Comparison of ENCODE assay signal across 24 cellular contexts in genomic region chr5:107597803-107598202, GRCh38.
"Had no signal": no experiment of that assay in that cellular context is flagged by ENCODE, and none has a peak within 500 bp of the region (broad histone marks: within the 10 kb centered on the region; RNA-seq: fewer than 3 reads in every experiment).

No MANE protein-coding gene starts in this region.

- H3K4me1 ChIP-seq: pancreas, psoas muscle, right lobe of liver, sigmoid colon, upper lobe of right lung, uterus had no signal

- ATAC-seq: naive thymus-derived CD4-positive, alpha-beta T cell; natural killer cell; pancreas; psoas muscle; right cardiac atrium; right lobe of liver; stimulated activated effector memory CD8-positive, alpha-beta T cell treated with anti-CD3 and anti-CD28 coated beads, Interleukin-12 subunit alpha, Interleukin-12 subunit beta, amount 100 ng/mL, for 72 hours; stimulated activated naive B cell treated with anti-CD40 and anti-IgM and Interleukin-4, amounts not matched to agents 10 μg/mL and 1 μg/mL and 100 μg/mL, for 72 hours; upper lobe of right lung had no signal

- H3K4me3 ChIP-seq: pancreas, psoas muscle, right lobe of liver, sigmoid colon, stomach, tibial artery, transverse colon, upper lobe of right lung, uterus had no signal

- H3K9me3 ChIP-seq: neutrophil, pancreas, psoas muscle, right lobe of liver, sigmoid colon, stomach, tibial artery, transverse colon, upper lobe of right lung, uterus had no signal

- H3K27ac ChIP-seq: neutrophil, pancreas, psoas muscle, right lobe of liver, sigmoid colon, stomach, transverse colon, upper lobe of right lung, uterus had no signal

- DNase-seq: naive thymus-derived CD4-positive, alpha-beta T cell; natural killer cell; nephron progenitor cell; nucleus accumbens; pancreas; posterior cingulate gyrus; psoas muscle; right cardiac atrium; right lobe of liver; sigmoid colon; small intestine; stimulated activated CD4-positive, alpha-beta T cell treated with anti-CD3 and anti-CD28 coated beads, Interleukin-15, amount 100 ng/mL, for 24 hours; stimulated activated CD4-positive, alpha-beta T cell treated with anti-CD3 and anti-CD28 coated beads, Interleukin-2, amount 100 ng/mL, for 24 hours; stimulated activated CD4-positive, alpha-beta T cell treated with anti-CD3 and anti-CD28 coated beads, Interleukin-2, amount 100 ng/mL, for 48 hours; stimulated activated CD4-positive, alpha-beta T cell treated with anti-CD3 and anti-CD28 coated beads, Interleukin-4, amount 100 ng/mL, for 24 hours; stimulated activated naive B cell treated with anti-CD40 and anti-IgM and Interleukin-4, amounts not matched to agents 10 μg/mL and 1 μg/mL and 100 μg/mL, for 72 hours; stimulated activated naive CD4-positive, alpha-beta T cell treated with Interleukin-2 at 50 U/mL for 16 hours; stomach; tibial artery; transverse colon; upper lobe of right lung; uterus had no signal

- H3K36me3 ChIP-seq: neutrophil, pancreas, right lobe of liver, sigmoid colon, stomach, tibial artery, transverse colon, upper lobe of right lung, uterus had no signal

- H3K27me3 ChIP-seq: neutrophil, pancreas, right lobe of liver, sigmoid colon, stomach, tibial artery, transverse colon, upper lobe of right lung, uterus had no signal
